23 cellular contexts compared by ENCODE assay signal in genomic region chr1:226534098-226534497, GRCh38.
"Had no signal": no experiment of that assay in that cellular context is flagged by ENCODE, and none has a peak within 500 bp of the region (broad histone marks: within the 10 kb centered on the region; RNA-seq: fewer than 3 reads in every experiment).

No MANE protein-coding gene starts in this region.

- H3K36me3 ChIP-seq: colonic mucosa, esophagus muscularis mucosa, esophagus squamous epithelium, gastrocnemius medialis, gastroesophageal sphincter, heart left ventricle, heart right ventricle had no signal

- H3K27ac ChIP-seq: colonic mucosa, coronary artery, dorsolateral prefrontal cortex, epithelial cell of prostate, esophagus muscularis mucosa, esophagus squamous epithelium, foreskin keratinocyte, gastrocnemius medialis, gastroesophageal sphincter, heart left ventricle, heart right ventricle, hepatocyte had no signal

- H3K4me1 ChIP-seq: colonic mucosa, esophagus muscularis mucosa, esophagus squamous epithelium, foreskin keratinocyte, gastroesophageal sphincter, heart right ventricle had no signal

- H3K9me3 ChIP-seq: colonic mucosa, esophagus muscularis mucosa, esophagus squamous epithelium, gastrocnemius medialis, gastroesophageal sphincter, heart left ventricle, heart right ventricle had no signal

- H3K4me3 ChIP-seq: colonic mucosa, coronary artery, dorsolateral prefrontal cortex, esophagus muscularis mucosa, esophagus squamous epithelium, gastrocnemius medialis, gastroesophageal sphincter, heart left ventricle, heart right ventricle, hepatocyte had no signal

- DNase-seq: colonic mucosa; cortex of kidney; dermis blood vessel endothelial cell; dorsolateral prefrontal cortex; effector CD4-positive, alpha-beta T cell; effector CD8-positive, alpha-beta T cell; effector memory CD4-positive, alpha-beta T cell; effector memory CD8-positive, alpha-beta T cell; erythroblast; esophagus squamous epithelium; foreskin fibroblast; foreskin keratinocyte; foreskin melanocyte; gastrocnemius medialis; glutamatergic neuron; head of caudate nucleus; heart left ventricle; heart right ventricle had no signal
